ENCODE assay signal across 1 cellular context in the genomic region with DNA sequence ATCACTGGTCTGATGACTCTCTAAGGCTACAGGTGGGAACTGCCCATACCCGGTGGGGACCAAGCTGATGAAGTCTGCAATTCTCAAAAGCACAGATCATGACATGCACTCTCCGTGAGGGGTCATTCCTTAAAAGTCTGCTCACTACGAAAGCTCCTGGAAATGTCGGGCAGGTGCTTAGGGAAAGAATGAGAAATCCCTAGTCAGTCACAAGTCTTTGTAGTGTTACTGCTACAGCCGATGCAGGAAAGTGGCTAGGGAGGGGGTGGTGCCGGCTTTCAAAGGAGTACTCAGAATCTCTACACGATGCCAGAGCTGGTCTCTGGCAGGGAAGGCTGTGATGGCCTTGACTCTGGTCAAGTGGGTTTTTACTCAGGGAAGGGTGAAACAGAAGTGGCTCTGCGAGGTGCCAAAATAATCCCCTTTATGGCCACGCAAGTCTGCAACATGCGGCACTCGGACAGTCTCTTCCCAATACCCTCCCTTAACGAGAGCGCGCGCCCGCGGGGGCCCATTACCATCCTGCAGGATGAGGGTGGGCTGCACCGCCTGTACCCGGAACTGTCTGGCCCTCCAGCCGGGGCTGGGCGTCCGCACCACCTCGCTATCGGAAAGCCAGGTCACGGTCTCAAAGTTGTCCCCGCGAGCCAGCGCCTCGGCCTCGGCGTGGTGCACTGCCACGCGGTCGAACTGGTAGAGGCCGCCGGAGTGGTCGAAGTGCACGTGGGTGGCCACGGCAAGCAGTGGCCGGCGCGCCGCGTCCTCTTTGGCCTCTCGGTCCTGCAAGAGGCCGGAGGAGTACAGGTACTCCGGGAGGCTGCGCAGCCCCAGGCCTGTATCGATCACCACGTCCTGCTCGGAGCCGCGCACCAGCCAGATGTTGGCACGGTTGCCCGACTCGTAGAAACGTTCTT.
TF ChIP-seq lines count a peak whose summit lies in the region.

No MANE protein-coding gene starts in this region.

TF ChIP-seq in neural cell, 6 proteins besides CTCF, POLR2A, EP300 and RAD21:
- TF ChIP-seq MXI1 (conservative IDR thresholded peaks at IDR 0.05; ENCODE audit: poor library complexity, severe bottlenecking), result peak; percentile 88
- TF ChIP-seq EZH2 (IDR thresholded peaks at IDR 0.05; ENCODE audit: borderline replicate concordance, insufficient read depth, low read length, poor library complexity, severe bottlenecking), result no peak
- no peak for TF ChIP-seq SMC3 (conservative IDR thresholded peaks at IDR 0.05; ENCODE audit: poor library complexity)
